In genomic region chr10:50623299-50624153, GRCh38 we compare ENCODE assay signal across 1 cellular context.
TF ChIP-seq lines count a peak whose summit lies in the region.

TSS of gene SGMS1 (minus strand) at chr10:50623956. CDS start at chr10:50344114, 279,842 bp downstream.

TF ChIP-seq in HepG2, 621 proteins besides CTCF, POLR2A, EP300 and RAD21 (continued from another document and continues in another):
- TF ChIP-seq, protein P1, sequence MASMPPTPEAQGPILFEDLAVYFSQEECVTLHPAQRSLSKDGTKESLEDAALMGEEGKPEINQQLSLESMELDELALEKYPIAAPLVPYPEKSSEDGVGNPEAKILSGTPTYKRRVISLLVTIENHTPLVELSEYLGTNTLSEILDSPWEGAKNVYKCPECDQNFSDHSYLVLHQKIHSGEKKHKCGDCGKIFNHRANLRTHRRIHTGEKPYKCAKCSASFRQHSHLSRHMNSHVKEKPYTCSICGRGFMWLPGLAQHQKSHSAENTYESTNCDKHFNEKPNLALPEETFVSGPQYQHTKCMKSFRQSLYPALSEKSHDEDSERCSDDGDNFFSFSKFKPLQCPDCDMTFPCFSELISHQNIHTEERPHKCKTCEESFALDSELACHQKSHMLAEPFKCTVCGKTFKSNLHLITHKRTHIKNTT (CRISPR knock-in tag; IDR thresholded peaks at IDR 0.05): no peak
- TF ChIP-seq ZNF12 (CRISPR knock-in tag; IDR thresholded peaks at IDR 0.05) (0 out of 2 replicates have a peak, but pooled peaks have one; percentile 31), FOXA3 (CRISPR knock-in tag; IDR thresholded peaks at IDR 0.05) (peak; percentile 31; the same call in 1 of the 2 replicates), ZNF138 (CRISPR knock-in tag; IDR thresholded peaks at IDR 0.05; ENCODE audit: low read depth) (no peak), SP140L (CRISPR knock-in tag; IDR thresholded peaks at IDR 0.05; ENCODE audit: borderline replicate concordance) (no peak; the same call in 1 of the 2 replicates), REL (CRISPR knock-in tag; conservative IDR thresholded peaks at IDR 0.05) (peak; percentile 71), KLF6 (CRISPR knock-in tag; IDR thresholded peaks at IDR 0.05) (no peak), GRHL1 (CRISPR knock-in tag; conservative IDR thresholded peaks at IDR 0.05) (no peak), MLLT10 (CRISPR knock-in tag; IDR thresholded peaks at IDR 0.05) (no peak), ZNF382 (CRISPR knock-in tag; IDR thresholded peaks at IDR 0.05; ENCODE audit: borderline replicate concordance) (no peak), WIZ (CRISPR knock-in tag; IDR thresholded peaks at IDR 0.05) (no peak; the same call in 1 of the 2 replicates), EZH2 (conservative IDR thresholded peaks at IDR 0.05; ENCODE audit: low read depth, low read length) (no peak), ZNF446 (CRISPR knock-in tag; IDR thresholded peaks at IDR 0.05) (no peak), ZNF749 (CRISPR knock-in tag; IDR thresholded peaks at IDR 0.05; ENCODE audit: borderline replicate concordance) (no peak), ZSCAN30 (CRISPR knock-in tag; IDR thresholded peaks at IDR 0.05) (no peak), SRSF4 (IDR thresholded peaks at IDR 0.05; ENCODE audit: low read depth, low read length, poor library complexity, severe bottlenecking) (no peak), ZNF772 (CRISPR knock-in tag; IDR thresholded peaks at IDR 0.05) (peak; percentile 52), TFDP1 (CRISPR knock-in tag; IDR thresholded peaks at IDR 0.05; ENCODE audit: borderline replicate concordance) (peak; percentile 79; the same call in 1 of the 2 replicates), NR0B2 (CRISPR knock-in tag; IDR thresholded peaks at IDR 0.05) (0 out of 2 replicates have a peak, but pooled peaks have one; percentile 29), ZNF550 (CRISPR knock-in tag; IDR thresholded peaks at IDR 0.05; ENCODE audit: borderline replicate concordance) (no peak), KLF16 (CRISPR knock-in tag; IDR thresholded peaks at IDR 0.05) (peak in 1 of 2 experiments; percentile 33; a peak in 1 of 4 replicates), NONO (IDR thresholded peaks at IDR 0.05) (no peak), NONO (CRISPR knock-in tag; conservative IDR thresholded peaks at IDR 0.05) (no peak; the same call in 1 of the 2 replicates), NCOA1 (CRISPR knock-in tag; IDR thresholded peaks at IDR 0.05) (no peak), ZNF18 (CRISPR knock-in tag; IDR thresholded peaks at IDR 0.05; ENCODE audit: insufficient replicate concordance) (no peak), MAFG (CRISPR knock-in tag; IDR thresholded peaks at IDR 0.05) (no peak), ZNF460 (CRISPR knock-in tag; IDR thresholded peaks at IDR 0.05; ENCODE audit: borderline replicate concordance) (no peak), ZC3H13 (CRISPR knock-in tag; IDR thresholded peaks at IDR 0.05) (no peak), STAT5B (CRISPR knock-in tag; IDR thresholded peaks at IDR 0.05) (no peak), PCBP2 (optimal IDR thresholded peaks at IDR 0.05; ENCODE audit: low read depth, low read length, poor library complexity, severe bottlenecking) (no peak), ZNF274 (CRISPR knock-in tag; IDR thresholded peaks at IDR 0.05) (no peak), SP5 (CRISPR knock-in tag; IDR thresholded peaks at IDR 0.05; ENCODE audit: borderline replicate concordance, low read depth) (no peak), KAT7 (CRISPR knock-in tag; IDR thresholded peaks at IDR 0.05; ENCODE audit: borderline replicate concordance) (no peak)
- TF ChIP-seq, protein P2, sequence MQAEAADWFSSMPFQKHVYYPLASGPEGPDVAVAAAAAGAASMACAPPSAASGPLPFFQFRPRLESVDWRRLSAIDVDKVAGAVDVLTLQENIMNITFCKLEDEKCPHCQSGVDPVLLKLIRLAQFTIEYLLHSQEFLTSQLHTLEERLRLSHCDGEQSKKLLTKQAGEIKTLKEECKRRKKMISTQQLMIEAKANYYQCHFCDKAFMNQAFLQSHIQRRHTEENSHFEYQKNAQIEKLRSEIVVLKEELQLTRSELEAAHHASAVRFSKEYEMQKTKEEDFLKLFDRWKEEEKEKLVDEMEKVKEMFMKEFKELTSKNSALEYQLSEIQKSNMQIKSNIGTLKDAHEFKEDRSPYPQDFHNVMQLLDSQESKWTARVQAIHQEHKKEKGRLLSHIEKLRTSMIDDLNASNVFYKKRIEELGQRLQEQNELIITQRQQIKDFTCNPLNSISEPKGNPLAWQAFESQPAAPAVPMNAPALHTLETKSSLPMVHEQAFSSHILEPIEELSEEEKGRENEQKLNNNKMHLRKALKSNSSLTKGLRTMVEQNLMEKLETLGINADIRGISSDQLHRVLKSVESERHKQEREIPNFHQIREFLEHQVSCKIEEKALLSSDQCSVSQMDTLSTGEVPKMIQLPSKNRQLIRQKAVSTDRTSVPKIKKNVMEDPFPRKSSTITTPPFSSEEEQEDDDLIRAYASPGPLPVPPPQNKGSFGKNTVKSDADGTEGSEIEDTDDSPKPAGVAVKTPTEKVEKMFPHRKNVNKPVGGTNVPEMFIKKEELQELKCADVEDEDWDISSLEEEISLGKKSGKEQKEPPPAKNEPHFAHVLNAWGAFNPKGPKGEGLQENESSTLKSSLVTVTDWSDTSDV (CRISPR knock-in tag; IDR thresholded peaks at IDR 0.05): peak; percentile 54; the same call in 1 of the 2 replicates
- TF ChIP-seq, protein P3, sequence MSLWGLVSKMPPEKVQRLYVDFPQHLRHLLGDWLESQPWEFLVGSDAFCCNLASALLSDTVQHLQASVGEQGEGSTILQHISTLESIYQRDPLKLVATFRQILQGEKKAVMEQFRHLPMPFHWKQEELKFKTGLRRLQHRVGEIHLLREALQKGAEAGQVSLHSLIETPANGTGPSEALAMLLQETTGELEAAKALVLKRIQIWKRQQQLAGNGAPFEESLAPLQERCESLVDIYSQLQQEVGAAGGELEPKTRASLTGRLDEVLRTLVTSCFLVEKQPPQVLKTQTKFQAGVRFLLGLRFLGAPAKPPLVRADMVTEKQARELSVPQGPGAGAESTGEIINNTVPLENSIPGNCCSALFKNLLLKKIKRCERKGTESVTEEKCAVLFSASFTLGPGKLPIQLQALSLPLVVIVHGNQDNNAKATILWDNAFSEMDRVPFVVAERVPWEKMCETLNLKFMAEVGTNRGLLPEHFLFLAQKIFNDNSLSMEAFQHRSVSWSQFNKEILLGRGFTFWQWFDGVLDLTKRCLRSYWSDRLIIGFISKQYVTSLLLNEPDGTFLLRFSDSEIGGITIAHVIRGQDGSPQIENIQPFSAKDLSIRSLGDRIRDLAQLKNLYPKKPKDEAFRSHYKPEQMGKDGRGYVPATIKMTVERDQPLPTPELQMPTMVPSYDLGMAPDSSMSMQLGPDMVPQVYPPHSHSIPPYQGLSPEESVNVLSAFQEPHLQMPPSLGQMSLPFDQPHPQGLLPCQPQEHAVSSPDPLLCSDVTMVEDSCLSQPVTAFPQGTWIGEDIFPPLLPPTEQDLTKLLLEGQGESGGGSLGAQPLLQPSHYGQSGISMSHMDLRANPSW (CRISPR knock-in tag; IDR thresholded peaks at IDR 0.05; ENCODE audit: borderline replicate concordance): no peak
- TF ChIP-seq, protein P4, sequence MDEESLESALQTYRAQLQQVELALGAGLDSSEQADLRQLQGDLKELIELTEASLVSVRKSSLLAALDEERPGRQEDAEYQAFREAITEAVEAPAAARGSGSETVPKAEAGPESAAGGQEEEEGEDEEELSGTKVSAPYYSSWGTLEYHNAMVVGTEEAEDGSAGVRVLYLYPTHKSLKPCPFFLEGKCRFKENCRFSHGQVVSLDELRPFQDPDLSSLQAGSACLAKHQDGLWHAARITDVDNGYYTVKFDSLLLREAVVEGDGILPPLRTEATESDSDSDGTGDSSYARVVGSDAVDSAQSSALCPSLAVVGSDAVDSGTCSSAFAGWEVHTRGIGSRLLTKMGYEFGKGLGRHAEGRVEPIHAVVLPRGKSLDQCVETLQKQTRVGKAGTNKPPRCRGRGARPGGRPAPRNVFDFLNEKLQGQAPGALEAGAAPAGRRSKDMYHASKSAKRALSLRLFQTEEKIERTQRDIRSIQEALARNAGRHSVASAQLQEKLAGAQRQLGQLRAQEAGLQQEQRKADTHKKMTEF (CRISPR knock-in tag; IDR thresholded peaks at IDR 0.05): 0 out of 2 replicates have a peak, but pooled peaks have one; percentile 21
- TF ChIP-seq, protein P5, sequence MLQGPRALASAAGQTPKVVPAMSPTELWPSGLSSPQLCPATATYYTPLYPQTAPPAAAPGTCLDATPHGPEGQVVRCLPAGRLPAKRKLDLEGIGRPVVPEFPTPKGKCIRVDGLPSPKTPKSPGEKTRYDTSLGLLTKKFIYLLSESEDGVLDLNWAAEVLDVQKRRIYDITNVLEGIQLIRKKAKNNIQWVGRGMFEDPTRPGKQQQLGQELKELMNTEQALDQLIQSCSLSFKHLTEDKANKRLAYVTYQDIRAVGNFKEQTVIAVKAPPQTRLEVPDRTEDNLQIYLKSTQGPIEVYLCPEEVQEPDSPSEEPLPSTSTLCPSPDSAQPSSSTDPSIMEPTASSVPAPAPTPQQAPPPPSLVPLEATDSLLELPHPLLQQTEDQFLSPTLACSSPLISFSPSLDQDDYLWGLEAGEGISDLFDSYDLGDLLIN (CRISPR knock-in tag; IDR thresholded peaks at IDR 0.05; ENCODE audit: borderline replicate concordance): peak; percentile 76; the same call in 1 of the 2 replicates
- TF ChIP-seq, protein P6, sequence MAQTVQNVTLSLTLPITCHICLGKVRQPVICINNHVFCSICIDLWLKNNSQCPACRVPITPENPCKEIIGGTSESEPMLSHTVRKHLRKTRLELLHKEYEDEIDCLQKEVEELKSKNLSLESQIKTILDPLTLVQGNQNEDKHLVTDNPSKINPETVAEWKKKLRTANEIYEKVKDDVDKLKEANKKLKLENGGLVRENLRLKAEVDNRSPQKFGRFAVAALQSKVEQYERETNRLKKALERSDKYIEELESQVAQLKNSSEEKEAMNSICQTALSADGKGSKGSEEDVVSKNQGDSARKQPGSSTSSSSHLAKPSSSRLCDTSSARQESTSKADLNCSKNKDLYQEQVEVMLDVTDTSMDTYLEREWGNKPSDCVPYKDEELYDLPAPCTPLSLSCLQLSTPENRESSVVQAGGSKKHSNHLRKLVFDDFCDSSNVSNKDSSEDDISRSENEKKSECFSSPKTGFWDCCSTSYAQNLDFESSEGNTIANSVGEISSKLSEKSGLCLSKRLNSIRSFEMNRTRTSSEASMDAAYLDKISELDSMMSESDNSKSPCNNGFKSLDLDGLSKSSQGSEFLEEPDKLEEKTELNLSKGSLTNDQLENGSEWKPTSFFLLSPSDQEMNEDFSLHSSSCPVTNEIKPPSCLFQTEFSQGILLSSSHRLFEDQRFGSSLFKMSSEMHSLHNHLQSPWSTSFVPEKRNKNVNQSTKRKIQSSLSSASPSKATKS (CRISPR knock-in tag; IDR thresholded peaks at IDR 0.05): no peak; the same call in 1 of the 2 replicates
- TF ChIP-seq, protein P7, sequence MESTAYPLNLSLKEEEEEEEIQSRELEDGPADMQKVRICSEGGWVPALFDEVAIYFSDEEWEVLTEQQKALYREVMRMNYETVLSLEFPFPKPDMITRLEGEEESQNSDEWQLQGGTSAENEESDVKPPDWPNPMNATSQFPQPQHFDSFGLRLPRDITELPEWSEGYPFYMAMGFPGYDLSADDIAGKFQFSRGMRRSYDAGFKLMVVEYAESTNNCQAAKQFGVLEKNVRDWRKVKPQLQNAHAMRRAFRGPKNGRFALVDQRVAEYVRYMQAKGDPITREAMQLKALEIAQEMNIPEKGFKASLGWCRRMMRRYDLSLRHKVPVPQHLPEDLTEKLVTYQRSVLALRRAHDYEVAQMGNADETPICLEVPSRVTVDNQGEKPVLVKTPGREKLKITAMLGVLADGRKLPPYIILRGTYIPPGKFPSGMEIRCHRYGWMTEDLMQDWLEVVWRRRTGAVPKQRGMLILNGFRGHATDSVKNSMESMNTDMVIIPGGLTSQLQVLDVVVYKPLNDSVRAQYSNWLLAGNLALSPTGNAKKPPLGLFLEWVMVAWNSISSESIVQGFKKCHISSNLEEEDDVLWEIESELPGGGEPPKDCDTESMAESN (CRISPR knock-in tag; conservative IDR thresholded peaks at IDR 0.05): peak; percentile 62; the same call in 1 of the 2 replicates
- TF ChIP-seq, protein P8, sequence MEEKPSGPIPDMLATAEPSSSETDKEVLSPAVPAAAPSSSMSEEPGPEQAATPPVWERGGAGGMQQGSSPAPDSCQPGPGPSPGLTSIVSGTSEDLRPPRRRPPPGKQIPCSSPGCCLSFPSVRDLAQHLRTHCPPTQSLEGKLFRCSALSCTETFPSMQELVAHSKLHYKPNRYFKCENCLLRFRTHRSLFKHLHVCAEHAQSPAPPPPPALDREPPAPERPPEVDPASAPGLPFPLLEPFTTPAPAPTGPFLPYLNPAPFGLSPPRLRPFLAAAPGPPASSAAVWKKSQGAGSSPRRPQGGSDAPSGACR (CRISPR knock-in tag; IDR thresholded peaks at IDR 0.05): no peak
